In the genomic region with DNA sequence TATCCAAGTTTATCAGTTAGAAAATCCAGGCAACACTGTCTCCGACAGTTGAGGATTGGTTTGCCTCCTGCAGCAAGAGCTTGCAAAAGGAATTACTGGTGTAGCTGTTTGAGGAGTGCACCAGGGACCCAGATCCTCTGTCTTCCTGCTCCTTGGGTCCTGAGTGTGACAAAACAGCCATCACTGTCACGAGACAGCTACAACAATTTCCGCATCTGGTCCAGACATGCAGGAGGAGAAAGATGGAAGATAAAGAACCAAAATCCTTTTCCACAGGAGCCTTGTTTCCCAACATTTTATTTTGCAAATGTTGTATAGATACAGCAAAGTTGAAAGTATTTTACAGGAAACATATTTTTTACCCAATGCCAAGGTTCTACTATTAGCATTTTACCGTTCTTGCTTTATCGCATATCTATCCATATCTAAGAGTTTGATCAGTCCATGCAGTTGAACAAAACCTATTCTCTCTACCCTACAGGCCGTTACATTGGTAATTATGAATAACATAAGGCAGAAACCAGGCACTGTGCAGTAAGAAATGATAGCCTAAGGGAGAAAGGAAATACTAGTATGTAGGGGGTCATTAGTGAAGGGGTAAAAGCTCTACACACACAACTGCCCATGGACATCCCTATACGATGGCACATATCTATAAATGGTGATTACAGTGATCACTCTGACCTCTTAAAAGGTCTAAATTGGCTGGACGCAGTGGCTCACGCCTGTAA, we compare ENCODE assay signal across 9 cellular contexts.
"Had no signal": no experiment of that assay in that cellular context is flagged by ENCODE, and none has a peak within 500 bp of the region (broad histone marks: within the 10 kb centered on the region; RNA-seq: fewer than 3 reads in every experiment).

No MANE protein-coding gene starts in this region.

- H3K4me1 Mint-ChIP-seq: IgD-negative memory B cell had no signal

- H3K36me3 ChIP-seq: HAP-1 had no signal

- H3K4me3 Mint-ChIP-seq: HFFc6, IgD-negative memory B cell had no signal

- H3K9me3 ChIP-seq: HAP-1 had no signal

- H3K27ac Mint-ChIP-seq: HFFc6, IgD-negative memory B cell had no signal

- ATAC-seq: HCT116, HepG2 had no signal

- DNase-seq: GOT3, H7, HFFc6, KBM-7 had no signal

- H3K4me3 ChIP-seq: HAP-1 had no signal

- H3K4me1 ChIP-seq: HAP-1 had no signal

- H3K36me3 Mint-ChIP-seq: IgD-negative memory B cell had no signal

- H3K27ac ChIP-seq: HL-60 had no signal

- H3K9me3 Mint-ChIP-seq: HFFc6, IgD-negative memory B cell had no signal
